41 cellular contexts compared by ENCODE assay signal in the genomic region with DNA sequence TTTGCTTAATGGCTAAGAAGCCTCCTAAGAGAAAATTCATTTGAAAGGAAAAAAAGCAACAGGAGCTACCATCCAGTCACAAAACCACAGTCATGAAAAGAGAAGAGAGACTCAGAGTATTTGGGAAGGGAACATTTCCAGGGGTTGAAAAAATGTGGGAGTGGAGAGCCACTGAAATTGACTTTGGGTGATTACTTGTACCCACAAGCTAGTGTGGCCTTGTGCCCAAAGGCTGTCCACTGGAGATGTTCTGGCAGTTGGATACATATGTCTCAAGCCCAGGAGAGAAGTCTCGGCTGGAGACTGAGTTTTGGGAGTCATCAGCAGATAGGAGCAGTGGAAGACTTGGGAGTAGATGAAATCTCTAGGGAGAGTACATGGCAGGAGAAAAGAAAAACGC. TPM values are rescaled to one million over a fixed set of nuclear protein-coding genes. Genes with fewer than 3 reads are reported as not detected.
"Had no signal": no experiment of that assay in that cellular context is flagged by ENCODE, and none has a peak within 500 bp of the region (broad histone marks: within the 10 kb centered on the region; RNA-seq: fewer than 3 reads in every experiment).

No MANE protein-coding gene starts in this region.

- H3K4me3 Mint-ChIP-seq: activated B cell treated with CpG ODN at 0.5 μM for 24 hours; activated CD4-positive, alpha-beta memory T cell treated with anti-CD3 and anti-CD28 coated beads for 36 hours; activated CD4-positive, alpha-beta T cell treated with anti-CD3 and anti-CD28 coated beads, Interleukin-2, amount 10 ng/mL, durations not matched to agents 24 days and 14 days; activated CD8-positive, alpha-beta T cell treated with anti-CD3 and anti-CD28 coated beads for 36 hours; activated naive CD4-positive, alpha-beta T cell treated with anti-CD3 and anti-CD28 coated beads for 36 hours; activated naive CD8-positive, alpha-beta T cell treated with anti-CD3 and anti-CD28 coated beads for 36 hours; activated T-cell treated with anti-CD3 and anti-CD28 coated beads, Interleukin-2, amount 50 U/mL, for 4 hours; activated T-cell treated with anti-CD3 and anti-CD28 coated beads, Interleukin-2, amount 50 U/mL, for 72 hours; activated T-helper 1 cell treated with anti-CD3 and anti-CD28 coated beads, Interleukin-12 subunit alpha, Interleukin-12 subunit beta, Interleukin-2, Interleukin-4 antibody, amounts not matched to agents 30 ng/mL and 10 ng/mL and 1 ng/mL, durations not matched to agents 14 hours and 24 hours and 36 hours; activated T-helper 17 cell treated with anti-CD3 and anti-CD28 coated beads, Interleukin-2, amount 50 U/mL, for 72 hours; central memory CD8-positive, alpha-beta T cell; T-helper 1 cell treated with Interleukin-12 subunit alpha and Interleukin-12 subunit beta and Interleukin-4 antibody, amounts not matched to agents 30 μg/mL and 1 μg/mL, for 36 hours; T-helper 2 cell treated with Interferon-gamma antibody and Interleukin-4, amounts not matched to agents 5 μg/mL and 100 μg/mL, for 36 hours had no signal

- H3K9me3 Mint-ChIP-seq: activated B cell treated with CpG ODN at 0.5 μM for 24 hours; activated CD4-positive, alpha-beta memory T cell treated with anti-CD3 and anti-CD28 coated beads for 36 hours; activated CD4-positive, alpha-beta T cell treated with anti-CD3 and anti-CD28 coated beads, Interleukin-2, amount 10 ng/mL, durations not matched to agents 24 days and 14 days; activated CD8-positive, alpha-beta T cell treated with anti-CD3 and anti-CD28 coated beads for 36 hours; activated naive CD4-positive, alpha-beta T cell treated with anti-CD3 and anti-CD28 coated beads for 36 hours; activated naive CD4-positive, alpha-beta T cell treated with anti-CD3 and anti-CD28 coated beads, Interleukin-2, amount 50 U/mL, for 72 hours; activated naive CD8-positive, alpha-beta T cell treated with anti-CD3 and anti-CD28 coated beads for 36 hours; activated T-cell treated with anti-CD3 and anti-CD28 coated beads, Interleukin-2, amount 50 U/mL, for 4 hours; activated T-cell treated with anti-CD3 and anti-CD28 coated beads, Interleukin-2, amount 50 U/mL, for 72 hours; activated T-helper 1 cell treated with anti-CD3 and anti-CD28 coated beads, Interleukin-12 subunit alpha, Interleukin-12 subunit beta, Interleukin-2, Interleukin-4 antibody, amounts not matched to agents 30 ng/mL and 10 ng/mL and 1 ng/mL, durations not matched to agents 14 hours and 24 hours and 36 hours; activated T-helper 17 cell treated with anti-CD3 and anti-CD28 coated beads, Interleukin-2, amount 50 U/mL, for 72 hours; central memory CD8-positive, alpha-beta T cell; T-helper 1 cell treated with Interleukin-12 subunit alpha and Interleukin-12 subunit beta and Interleukin-4 antibody, amounts not matched to agents 30 μg/mL and 1 μg/mL, for 36 hours; T-helper 2 cell treated with Interferon-gamma antibody and Interleukin-4, amounts not matched to agents 5 μg/mL and 100 μg/mL, for 36 hours had no signal

- H3K36me3 ChIP-seq: adrenal gland, brain microvascular endothelial cell, cardiac muscle cell had no signal

- H3K4me1 ChIP-seq: adrenal gland had no signal

- H3K27me3 Mint-ChIP-seq: activated B cell treated with CpG ODN at 0.5 μM for 24 hours had no signal

- H3K27me3 ChIP-seq: adrenal gland, body of pancreas, brain microvascular endothelial cell had no signal

- H3K4me3 ChIP-seq: adrenal gland, body of pancreas, cardiac muscle cell had no signal

- DNase-seq: activated B cell treated with CpG ODN at 0.5 μM for 24 hours; activated CD4-positive, alpha-beta memory T cell treated with anti-CD3 and anti-CD28 coated beads for 36 hours; activated CD4-positive, alpha-beta T cell treated with anti-CD3 and anti-CD28 coated beads for 4 hours; activated CD4-positive, alpha-beta T cell treated with anti-CD3 and anti-CD28 coated beads, Interleukin-2, amount 10 ng/mL, durations not matched to agents 24 days and 14 days; activated CD4-positive, alpha-beta T cell treated with anti-CD3 and anti-CD28 coated beads, Interleukin-2, amount 50 U/mL, for 1 hour; activated CD4-positive, alpha-beta T cell treated with anti-CD3 and anti-CD28 coated beads, Interleukin-2, amount 50 U/mL, for 4 hours; activated CD4-positive, CD25-positive, alpha-beta regulatory T cell treated with anti-CD3 and anti-CD28 coated beads, Interleukin-2, amount 50 U/mL, for 72 hours; activated CD8-positive, alpha-beta memory T cell treated with anti-CD3 and anti-CD28 coated beads, Interleukin-2, amount 50 U/mL, for 4 hours; activated CD8-positive, alpha-beta T cell treated with anti-CD3 and anti-CD28 coated beads for 36 hours; activated effector memory CD4-positive, alpha-beta T cell treated with anti-CD3 and anti-CD28 coated beads, Interleukin-2, amount 50 U/mL, for 16 hours; activated gamma-delta T cell treated with Interleukin-2 at 50 U/mL for 16 hours; activated naive CD4-positive, alpha-beta T cell; activated naive CD4-positive, alpha-beta T cell treated with anti-CD3 and anti-CD28 coated beads for 36 hours; activated naive CD4-positive, alpha-beta T cell treated with anti-CD3 and anti-CD28 coated beads, Interleukin-2, amount 50 U/mL, for 16 hours; activated naive CD8-positive, alpha-beta T cell treated with anti-CD3 and anti-CD28 coated beads for 36 hours; activated T-cell treated with anti-CD3 and anti-CD28 coated beads for 4 hours; activated T-cell treated with anti-CD3 and anti-CD28 coated beads, Interleukin-2, amount 50 U/mL, for 1 hour; activated T-cell treated with anti-CD3 and anti-CD28 coated beads, Interleukin-2, amount 50 U/mL, for 4 hours; activated T-cell treated with anti-CD3 and anti-CD28 coated beads, Interleukin-2, amount 50 U/mL, for 72 hours; adrenal gland; amniotic stem cell; aorta; body of pancreas; brain microvascular endothelial cell; caudate nucleus; cerebellar nuclear complex; T-helper 1 cell; T-helper 2 cell; T-helper 9 cell had no signal

- FAIRE-seq: astrocyte, bronchial epithelial cell, TTC549 had no signal

- ATAC-seq: activated CD8-positive, alpha-beta T cell treated with anti-CD3 and anti-CD28 coated beads for 36 hours; activated naive CD4-positive, alpha-beta T cell treated with anti-CD3 and anti-CD28 coated beads, Interleukin-2, amount 50 U/mL, for 72 hours; activated T-cell treated with anti-CD3 and anti-CD28 coated beads, Interleukin-2, amount 50 U/mL, for 4 hours; activated T-cell treated with anti-CD3 and anti-CD28 coated beads, Interleukin-2, amount 50 U/mL, for 72 hours; activated T-helper 17 cell treated with anti-CD3 and anti-CD28 coated beads, Interleukin-2, amount 50 U/mL, for 72 hours; body of pancreas had no signal

- H3K9me3 ChIP-seq: adrenal gland, body of pancreas had no signal

- H3K27ac ChIP-seq: adrenal gland, body of pancreas, brain microvascular endothelial cell, cardiac muscle cell, VCaP had no signal

- H3K27ac Mint-ChIP-seq: activated B cell treated with CpG ODN at 0.5 μM for 24 hours; activated CD4-positive, alpha-beta memory T cell treated with anti-CD3 and anti-CD28 coated beads for 36 hours; activated CD4-positive, alpha-beta T cell treated with anti-CD3 and anti-CD28 coated beads, Interleukin-2, amount 10 ng/mL, durations not matched to agents 24 days and 14 days; activated CD8-positive, alpha-beta T cell treated with anti-CD3 and anti-CD28 coated beads for 36 hours; activated naive CD4-positive, alpha-beta T cell treated with anti-CD3 and anti-CD28 coated beads for 36 hours; activated naive CD4-positive, alpha-beta T cell treated with anti-CD3 and anti-CD28 coated beads, Interleukin-2, amount 50 U/mL, for 72 hours; activated naive CD8-positive, alpha-beta T cell treated with anti-CD3 and anti-CD28 coated beads for 36 hours; activated T-cell treated with anti-CD3 and anti-CD28 coated beads, Interleukin-2, amount 50 U/mL, for 72 hours; activated T-helper 1 cell treated with anti-CD3 and anti-CD28 coated beads, Interleukin-12 subunit alpha, Interleukin-12 subunit beta, Interleukin-2, Interleukin-4 antibody, amounts not matched to agents 30 ng/mL and 10 ng/mL and 1 ng/mL, durations not matched to agents 14 hours and 24 hours and 36 hours; activated T-helper 17 cell treated with anti-CD3 and anti-CD28 coated beads, Interleukin-2, amount 50 U/mL, for 72 hours; T-helper 1 cell treated with Interleukin-12 subunit alpha and Interleukin-12 subunit beta and Interleukin-4 antibody, amounts not matched to agents 30 μg/mL and 1 μg/mL, for 36 hours; T-helper 2 cell treated with Interferon-gamma antibody and Interleukin-4, amounts not matched to agents 5 μg/mL and 100 μg/mL, for 36 hours had no signal

- H3K36me3 Mint-ChIP-seq: activated CD4-positive, alpha-beta memory T cell treated with anti-CD3 and anti-CD28 coated beads for 36 hours; activated naive CD4-positive, alpha-beta T cell treated with anti-CD3 and anti-CD28 coated beads, Interleukin-2, amount 50 U/mL, for 72 hours; activated naive CD8-positive, alpha-beta T cell treated with anti-CD3 and anti-CD28 coated beads for 36 hours had no signal

RNA-seq across cellular contexts. Expression of gene APOA5, which starts 3.2 kb away (rescaled TPM):
- total RNA-seq: activated B cell treated with CpG ODN at 0.5 μM for 24 hours; activated CD4-positive, alpha-beta memory T cell treated with anti-CD3 and anti-CD28 coated beads for 36 hours; activated CD4-positive, alpha-beta T cell treated with anti-CD3 and anti-CD28 coated beads, Interleukin-2, amount 10 ng/mL, durations not matched to agents 24 days and 14 days; activated CD8-positive, alpha-beta memory T cell treated with anti-CD3 and anti-CD28 coated beads for 36 hours; activated CD8-positive, alpha-beta T cell treated with anti-CD3 and anti-CD28 coated beads for 36 hours; activated naive CD4-positive, alpha-beta T cell treated with anti-CD3 and anti-CD28 coated beads for 36 hours; activated naive CD4-positive, alpha-beta T cell treated with anti-CD3 and anti-CD28 coated beads, Interleukin-2, amount 50 U/mL, for 72 hours; activated naive CD8-positive, alpha-beta T cell treated with anti-CD3 and anti-CD28 coated beads for 36 hours; activated T-cell treated with anti-CD3 and anti-CD28 coated beads, Interleukin-2, amount 50 U/mL, for 4 hours; activated T-cell treated with anti-CD3 and anti-CD28 coated beads, Interleukin-2, amount 50 U/mL, for 72 hours; activated T-helper 1 cell treated with anti-CD3 and anti-CD28 coated beads, Interleukin-12 subunit alpha, Interleukin-12 subunit beta, Interleukin-2, Interleukin-4 antibody, amounts not matched to agents 30 ng/mL and 10 ng/mL and 1 ng/mL, durations not matched to agents 14 hours and 24 hours and 36 hours; activated T-helper 17 cell treated with anti-CD3 and anti-CD28 coated beads, Interleukin-2, amount 50 U/mL, for 72 hours; aorta; astrocyte; bronchial epithelial cell; cardiac muscle cell had no signal
- polyA plus RNA-seq: adrenal gland, aorta, cardiac muscle cell had no signal

RNA-seq across cellular contexts. Expression of gene APOA4, which starts 28.3 kb away (rescaled TPM):
- total RNA-seq: activated B cell treated with CpG ODN at 0.5 μM for 24 hours; activated CD4-positive, alpha-beta memory T cell treated with anti-CD3 and anti-CD28 coated beads for 36 hours; activated CD4-positive, alpha-beta T cell treated with anti-CD3 and anti-CD28 coated beads, Interleukin-2, amount 10 ng/mL, durations not matched to agents 24 days and 14 days; activated CD8-positive, alpha-beta memory T cell treated with anti-CD3 and anti-CD28 coated beads for 36 hours; activated CD8-positive, alpha-beta T cell treated with anti-CD3 and anti-CD28 coated beads for 36 hours; activated naive CD4-positive, alpha-beta T cell treated with anti-CD3 and anti-CD28 coated beads for 36 hours; activated naive CD4-positive, alpha-beta T cell treated with anti-CD3 and anti-CD28 coated beads, Interleukin-2, amount 50 U/mL, for 72 hours; activated naive CD8-positive, alpha-beta T cell treated with anti-CD3 and anti-CD28 coated beads for 36 hours; activated T-cell treated with anti-CD3 and anti-CD28 coated beads, Interleukin-2, amount 50 U/mL, for 4 hours; activated T-cell treated with anti-CD3 and anti-CD28 coated beads, Interleukin-2, amount 50 U/mL, for 72 hours; activated T-helper 1 cell treated with anti-CD3 and anti-CD28 coated beads, Interleukin-12 subunit alpha, Interleukin-12 subunit beta, Interleukin-2, Interleukin-4 antibody, amounts not matched to agents 30 ng/mL and 10 ng/mL and 1 ng/mL, durations not matched to agents 14 hours and 24 hours and 36 hours; activated T-helper 17 cell treated with anti-CD3 and anti-CD28 coated beads, Interleukin-2, amount 50 U/mL, for 72 hours; adrenal gland; aorta; astrocyte; body of pancreas; bronchial epithelial cell had no signal

RNA-seq across cellular contexts. Expression of gene APOC3, which starts 34.9 kb away (rescaled TPM):
- total RNA-seq: activated B cell treated with CpG ODN at 0.5 μM for 24 hours; activated CD4-positive, alpha-beta memory T cell treated with anti-CD3 and anti-CD28 coated beads for 36 hours; activated CD4-positive, alpha-beta T cell treated with anti-CD3 and anti-CD28 coated beads, Interleukin-2, amount 10 ng/mL, durations not matched to agents 24 days and 14 days; activated CD8-positive, alpha-beta memory T cell treated with anti-CD3 and anti-CD28 coated beads for 36 hours; activated CD8-positive, alpha-beta T cell treated with anti-CD3 and anti-CD28 coated beads for 36 hours; activated naive CD4-positive, alpha-beta T cell treated with anti-CD3 and anti-CD28 coated beads for 36 hours; activated naive CD4-positive, alpha-beta T cell treated with anti-CD3 and anti-CD28 coated beads, Interleukin-2, amount 50 U/mL, for 72 hours; activated naive CD8-positive, alpha-beta T cell treated with anti-CD3 and anti-CD28 coated beads for 36 hours; activated T-cell treated with anti-CD3 and anti-CD28 coated beads, Interleukin-2, amount 50 U/mL, for 72 hours; activated T-helper 1 cell treated with anti-CD3 and anti-CD28 coated beads, Interleukin-12 subunit alpha, Interleukin-12 subunit beta, Interleukin-2, Interleukin-4 antibody, amounts not matched to agents 30 ng/mL and 10 ng/mL and 1 ng/mL, durations not matched to agents 14 hours and 24 hours and 36 hours; activated T-helper 17 cell treated with anti-CD3 and anti-CD28 coated beads, Interleukin-2, amount 50 U/mL, for 72 hours; aorta; astrocyte; bronchial epithelial cell had no signal
